In the genomic region with DNA sequence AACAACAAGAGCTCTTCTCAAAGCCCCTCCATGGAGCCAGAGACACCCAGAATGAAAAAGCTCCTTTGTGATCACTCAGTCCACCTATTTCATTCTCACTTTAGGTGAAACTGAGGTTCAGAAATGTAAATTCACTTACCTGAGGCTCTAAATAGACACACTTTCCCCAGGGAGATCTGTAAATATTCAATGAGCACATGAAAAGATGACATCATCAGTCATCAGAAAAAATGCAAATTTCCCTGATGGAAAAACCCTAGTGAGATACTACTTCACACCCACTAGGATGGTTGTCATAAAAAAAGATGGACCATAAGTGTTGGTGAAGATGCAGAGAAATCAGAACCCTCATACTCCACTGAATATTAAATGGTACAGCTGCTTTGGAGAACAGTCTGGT, we compare ENCODE assay signal across 1 cellular context.
A peak's percentile ranks its signal among the peaks of the same experiment; 100 is the strongest.
TF ChIP-seq lines count a peak whose summit lies in the region.

No MANE protein-coding gene starts in this region.

TF ChIP-seq in HEK293, 187 proteins besides CTCF, POLR2A, EP300 and RAD21 (continued from another document):
- 0 out of 2 replicates have a peak, but pooled peaks have one; percentile 28 for TF ChIP-seq ATF2 (tag by site-specific recombination; IDR thresholded peaks at IDR 0.05; ENCODE audit: low read depth)
TF ChIP-seq in HEK293: peak in this region for 1.
